Comparison of ENCODE assay signal across 8 cellular contexts in genomic region chr1:155961937-155962336, GRCh38. TPM values are rescaled to one million over a fixed set of nuclear protein-coding genes. Genes with fewer than 3 reads are reported as not detected.
DNase-seq lines count a peak whose midpoint lies in the region; ATAC-seq and TF ChIP-seq lines count a peak whose summit lies in the region.

No MANE protein-coding gene starts in this region.

- peaks cover 85% of the 10 kb centered on the region for H3K36me3 Mint-ChIP-seq in activated T-helper 2 cell treated with anti-CD3 and anti-CD28 coated beads, Interferon-gamma antibody, Interleukin-2, Interleukin-4, amounts not matched to agents 10 μg/mL and 5 μg/mL and 100 μg/mL, durations not matched to agents 14 hours and 24 hours and 36 hours (ENCODE audit: low read depth)
- H3K36me3 Mint-ChIP-seq in stimulated activated naive B cell treated with anti-CD40 and anti-IgM and Interleukin-4, amounts not matched to agents 10 μg/mL and 1 μg/mL and 100 μg/mL, for 72 hours, result peaks cover 61 to 63% of the 10 kb centered on the region in 2 donors

- H3K27ac ChIP-seq in ACC112 (ENCODE audit: low read depth, low read length) (peak overlapping the region; percentile 81), heart left ventricle (peak overlapping the region in 11 of 12 donors; percentile 58 to 89 (median 71))

- peak in 10 of 12 donors; percentile 20 to 54 (median 36) for TF ChIP-seq CTCF in heart left ventricle (IDR thresholded peaks at IDR 0.05)

- TF ChIP-seq POLR2A in heart left ventricle (IDR thresholded peaks at IDR 0.05), result no peak

- H3K27ac Mint-ChIP-seq in activated T-helper 2 cell treated with anti-CD3 and anti-CD28 coated beads, Interferon-gamma antibody, Interleukin-2, Interleukin-4, amounts not matched to agents 10 μg/mL and 5 μg/mL and 100 μg/mL, durations not matched to agents 14 hours and 24 hours and 36 hours, result peak overlapping the region; percentile 49
- peak overlapping the region; percentile 94 for H3K27ac Mint-ChIP-seq in stimulated activated naive B cell treated with anti-CD40 and anti-IgM and Interleukin-4, amounts not matched to agents 10 μg/mL and 1 μg/mL and 100 μg/mL, for 72 hours

- 31 to 51% (median 40%) methylated on average over 14 of the region's 14 CpGs for WGBS in heart left ventricle, 4 donors

- H3K9me3 ChIP-seq in heart left ventricle, result no peaks in the 10 kb centered on the region

- H3K36me3 ChIP-seq in ACC112 (ENCODE audit: insufficient read depth, low read length) (peaks cover 26% of the 10 kb centered on the region), heart left ventricle (peaks cover 4 to 100% (median 99%) of the 10 kb centered on the region in 9 donors)

- peaks cover 18% of the 10 kb centered on the region for H3K4me1 Mint-ChIP-seq in activated T-helper 2 cell treated with anti-CD3 and anti-CD28 coated beads, Interferon-gamma antibody, Interleukin-2, Interleukin-4, amounts not matched to agents 10 μg/mL and 5 μg/mL and 100 μg/mL, durations not matched to agents 14 hours and 24 hours and 36 hours (ENCODE audit: low read depth)
- H3K4me1 Mint-ChIP-seq in stimulated activated naive B cell treated with anti-CD40 and anti-IgM and Interleukin-4, amounts not matched to agents 10 μg/mL and 1 μg/mL and 100 μg/mL, for 72 hours, result peaks cover 47 to 65% of the 10 kb centered on the region in 2 donors

- ATAC-seq in heart left ventricle (peak; percentile 50 to 81 (median 72)), GM21786 (IDR thresholded peaks at IDR 0.05; ENCODE audit: unreplicated experiment) (no peak), GM21528 (IDR thresholded peaks at IDR 0.05; ENCODE audit: low FRiP score, unreplicated experiment) (no peak)
- ATAC-seq in stimulated activated naive B cell treated with anti-CD40 and anti-IgM and Interleukin-4, amounts not matched to agents 10 μg/mL and 1 μg/mL and 100 μg/mL, for 72 hours (replicated peaks), result peak in 1 of 2 donors; percentile 30

- H3K4me3 Mint-ChIP-seq in activated T-helper 2 cell treated with anti-CD3 and anti-CD28 coated beads, Interferon-gamma antibody, Interleukin-2, Interleukin-4, amounts not matched to agents 10 μg/mL and 5 μg/mL and 100 μg/mL, durations not matched to agents 14 hours and 24 hours and 36 hours (ENCODE audit: low read depth), result no peak overlapping the region
- peak overlapping the region in 1 of 2 donors; percentile 25 for H3K4me3 Mint-ChIP-seq in stimulated activated naive B cell treated with anti-CD40 and anti-IgM and Interleukin-4, amounts not matched to agents 10 μg/mL and 1 μg/mL and 100 μg/mL, for 72 hours

- intact Hi-C loops in activated T-helper 2 cell treated with anti-CD3 and anti-CD28 coated beads, Interferon-gamma antibody, Interleukin-2, Interleukin-4, amounts not matched to agents 10 μg/mL and 5 μg/mL and 100 μg/mL, durations not matched to agents 14 hours and 24 hours and 36 hours (cut with micrococcal nuclease), result no loop called here
- intact Hi-C loops in heart left ventricle (cut with DNase I), result loop anchor here in 3 of 10 donors (1.0 kb wide), 2 partner anchors 17 to 27 kb away; no protein-coding TSS in a partner anchor

- H3K27me3 ChIP-seq in ACC112 (ENCODE audit: insufficient read depth, low read length) (no peaks in the 10 kb centered on the region), heart left ventricle (no peaks in the 10 kb centered on the region)

- no peak overlapping the region for H2AFZ ChIP-seq in ACC112 (ENCODE audit: low read length, unreplicated experiment)

- peaks cover 8% of the 10 kb centered on the region for H3K79me2 ChIP-seq in ACC112 (ENCODE audit: control insufficient read depth, insufficient read depth, low read length, unreplicated experiment)

- no peaks in the 10 kb centered on the region for H3K9me3 Mint-ChIP-seq in activated T-helper 2 cell treated with anti-CD3 and anti-CD28 coated beads, Interferon-gamma antibody, Interleukin-2, Interleukin-4, amounts not matched to agents 10 μg/mL and 5 μg/mL and 100 μg/mL, durations not matched to agents 14 hours and 24 hours and 36 hours
- no peaks in the 10 kb centered on the region for H3K9me3 Mint-ChIP-seq in stimulated activated naive B cell treated with anti-CD40 and anti-IgM and Interleukin-4, amounts not matched to agents 10 μg/mL and 1 μg/mL and 100 μg/mL, for 72 hours

- H3K4me1 ChIP-seq in ACC112 (ENCODE audit: control insufficient read depth, insufficient read depth, low read length, unreplicated experiment) (peaks cover 24% of the 10 kb centered on the region), heart left ventricle (peaks cover 18 to 70% (median 45%) of the 10 kb centered on the region in 12 donors)

- H3K4me3 ChIP-seq in ACC112 (ENCODE audit: low read depth, low read length) (no peak overlapping the region), heart left ventricle (peak overlapping the region in 1 of 12 donors; percentile 5)

- no peaks in the 10 kb centered on the region for H3K27me3 Mint-ChIP-seq in activated T-helper 2 cell treated with anti-CD3 and anti-CD28 coated beads, Interferon-gamma antibody, Interleukin-2, Interleukin-4, amounts not matched to agents 10 μg/mL and 5 μg/mL and 100 μg/mL, durations not matched to agents 14 hours and 24 hours and 36 hours (ENCODE audit: low read depth)
- no peaks in the 10 kb centered on the region for H3K27me3 Mint-ChIP-seq in stimulated activated naive B cell treated with anti-CD40 and anti-IgM and Interleukin-4, amounts not matched to agents 10 μg/mL and 1 μg/mL and 100 μg/mL, for 72 hours

- peak; percentile 44 for DNase-seq in GOT3 (lab: John Stamatoyannopoulos, UW)
- no peak for DNase-seq in activated T-helper 2 cell treated with anti-CD3 and anti-CD28 coated beads, Interferon-gamma antibody, Interleukin-2, Interleukin-4, amounts not matched to agents 10 μg/mL and 5 μg/mL and 100 μg/mL, durations not matched to agents 14 hours and 24 hours and 36 hours (ENCODE audit: low spot score)
- DNase-seq in heart left ventricle, result peak; percentile 61 to 87 (median 72)
- DNase-seq in stimulated activated naive B cell treated with anti-CD40 and anti-IgM and Interleukin-4, amounts not matched to agents 10 μg/mL and 1 μg/mL and 100 μg/mL, for 72 hours, result no peak
- DNase-seq in germinal center (ENCODE audit: low spot score), result no peak

RNA-seq across cellular contexts. Expression of gene ARHGEF2, which starts 16.4 kb away (rescaled TPM):
- 211 and 216 TPM in 2 replicates for total RNA-seq in activated T-helper 2 cell treated with anti-CD3 and anti-CD28 coated beads, Interferon-gamma antibody, Interleukin-2, Interleukin-4, amounts not matched to agents 10 μg/mL and 5 μg/mL and 100 μg/mL, durations not matched to agents 14 hours and 24 hours and 36 hours
- total RNA-seq in heart left ventricle, result 10 to 100 TPM; 34.7 to 98.6 (median 61.6) TPM
- 10 to 100 TPM; 23.9 to 28.8 TPM for polyA plus RNA-seq in heart left ventricle

RNA-seq across cellular contexts. Expression of gene RXFP4, which starts 20.5 kb away (rescaled TPM):
- not detected in 2 replicates for total RNA-seq in activated T-helper 2 cell treated with anti-CD3 and anti-CD28 coated beads, Interferon-gamma antibody, Interleukin-2, Interleukin-4, amounts not matched to agents 10 μg/mL and 5 μg/mL and 100 μg/mL, durations not matched to agents 14 hours and 24 hours and 36 hours
- total RNA-seq in heart left ventricle, result not detected
- under 1 TPM in 1 of 2 donors, not detected in 1; 0.07 TPM for polyA plus RNA-seq in heart left ventricle

RNA-seq across cellular contexts. Expression of gene KHDC4, which starts 27.7 kb away (rescaled TPM):
- total RNA-seq in activated T-helper 2 cell treated with anti-CD3 and anti-CD28 coated beads, Interferon-gamma antibody, Interleukin-2, Interleukin-4, amounts not matched to agents 10 μg/mL and 5 μg/mL and 100 μg/mL, durations not matched to agents 14 hours and 24 hours and 36 hours, result 78.4 and 83.5 TPM in 2 replicates
- 10 to 100 TPM; 16.9 to 28.0 (median 22.6) TPM for total RNA-seq in heart left ventricle
- polyA plus RNA-seq in heart left ventricle, result 10 to 100 TPM; 17.4 to 19.1 TPM

RNA-seq across cellular contexts. Expression of gene RIT1, which starts 50.8 kb away (rescaled TPM):
- total RNA-seq in activated T-helper 2 cell treated with anti-CD3 and anti-CD28 coated beads, Interferon-gamma antibody, Interleukin-2, Interleukin-4, amounts not matched to agents 10 μg/mL and 5 μg/mL and 100 μg/mL, durations not matched to agents 14 hours and 24 hours and 36 hours, result 20.0 and 27.0 TPM in 2 replicates
- 10 to 100 TPM; 15.1 to 33.3 (median 20.0) TPM for total RNA-seq in heart left ventricle
- 10 to 100 TPM in 1 of 2 donors, 1 to 10 TPM in 1; 8.1 to 20.1 TPM for polyA plus RNA-seq in heart left ventricle

RNA-seq across cellular contexts. Expression of gene SSR2, which starts 58.8 kb away (rescaled TPM):
- total RNA-seq in activated T-helper 2 cell treated with anti-CD3 and anti-CD28 coated beads, Interferon-gamma antibody, Interleukin-2, Interleukin-4, amounts not matched to agents 10 μg/mL and 5 μg/mL and 100 μg/mL, durations not matched to agents 14 hours and 24 hours and 36 hours, result 227 and 239 TPM in 2 replicates
- total RNA-seq in heart left ventricle, result 100 to 1,000 TPM in 4 of 9 donors, 10 to 100 TPM in 5; 67.7 to 174 (median 81.2) TPM
- 100 to 1,000 TPM in 1 of 2 donors, 10 to 100 TPM in 1; 63.9 to 282 TPM for polyA plus RNA-seq in heart left ventricle

Comparison
In these comparisons a context has a peak if more than half of its experiments do, and no peak if none do; other contexts are left out.
1. DNase-seq: peak in GOT3 (single experiment) and heart left ventricle (5 of 5); none in activated T-helper 2 cell treated with anti-CD3 and anti-CD28 coated beads, Interferon-gamma antibody, Interleukin-2, Interleukin-4, amounts not matched to agents 10 μg/mL and 5 μg/mL and 100 μg/mL, durations not matched to agents 14 hours and 24 hours and 36 hours (single experiment), stimulated activated naive B cell treated with anti-CD40 and anti-IgM and Interleukin-4, amounts not matched to agents 10 μg/mL and 1 μg/mL and 100 μg/mL, for 72 hours (single experiment) and germinal center (single experiment).
2. ATAC-seq: peak in heart left ventricle (4 of 4); none in GM21786 (single experiment) and GM21528 (single experiment).